In genomic region chr6:36195471-36196048, GRCh38 we compare ENCODE assay signal across 8 cellular contexts. TPM values are rescaled to one million over a fixed set of nuclear protein-coding genes. Genes with fewer than 3 reads are reported as not detected.
A peak's percentile ranks its signal among the peaks of the same experiment; 100 is the strongest.
DNase-seq lines count a peak whose midpoint lies in the region; ATAC-seq and TF ChIP-seq lines count a peak whose summit lies in the region.

No MANE protein-coding gene starts in this region.

- H3K9me3 Mint-ChIP-seq in CD14-positive monocyte: peaks cover 0 to 2% (median 0%) of the 10 kb centered on the region in 7 donors
- H3K9me3 Mint-ChIP-seq in central memory CD8-positive, alpha-beta T cell: no peaks in the 10 kb centered on the region
- no peaks in the 10 kb centered on the region for H3K9me3 Mint-ChIP-seq in naive thymus-derived CD8-positive, alpha-beta T cell

- intact Hi-C loops in CD14-positive monocyte (cut with micrococcal nuclease) (loop anchor here (2.0 to 5.0 kb wide), 4 partner anchors 69 to 168 kb away; partner anchors contain the start of gene MAPK14 (in 2 of the 2)), left colon (cut with DNase I, micrococcal nuclease) (loop anchor here in 1 of 2 donors (10.0 kb wide), 1 partner anchor 171 kb away; the partner anchor contains the start of genes MAPK14 and SLC26A8)

- H3K36me3 Mint-ChIP-seq in CD14-positive monocyte: peaks cover 6 to 9% of the 10 kb centered on the region in 2 donors
- peaks cover 9% of the 10 kb centered on the region for H3K36me3 Mint-ChIP-seq in central memory CD8-positive, alpha-beta T cell (ENCODE audit: insufficient read depth)
- H3K36me3 Mint-ChIP-seq in naive thymus-derived CD8-positive, alpha-beta T cell: peaks cover 0 to 4% (median 1%) of the 10 kb centered on the region in 3 donors

- DNase-seq in CD14-positive monocyte (ENCODE audit: low spot score) (no peak), NAMALWA (ENCODE audit: low spot score) (peak; percentile 38), NCI-H2029 treated with DMSO at 0.1 percent for 48 hours (lab: John Stamatoyannopoulos, UW) (no peak), left colon (no peak)
- no peak for DNase-seq in central memory CD8-positive, alpha-beta T cell (ENCODE audit: low spot score in 2 of 2)
- peak in 2 of 10 donors; percentile 26 to 38 for DNase-seq in naive thymus-derived CD8-positive, alpha-beta T cell

- POLR2A ChIA-PET in naive thymus-derived CD8-positive, alpha-beta T cell (lab: Charles Lee): interaction anchor here (0.6 to 1.6 kb wide), 5 partner anchors 64 to 167 kb away, joined by 3 to 10 read pairs (median 3); no protein-coding TSS in a partner anchor

- peak overlapping the region in 5 of 7 donors; percentile 27 to 90 (median 72) for H3K27ac Mint-ChIP-seq in CD14-positive monocyte
- peak overlapping the region; percentile 81 for H3K27ac Mint-ChIP-seq in central memory CD8-positive, alpha-beta T cell (ENCODE audit: low read depth)
- peak overlapping the region; percentile 80 to 96 (median 94) for H3K27ac Mint-ChIP-seq in naive thymus-derived CD8-positive, alpha-beta T cell

- peaks cover 0 to 8% (median 0%) of the 10 kb centered on the region in 3 donors for H3K27me3 Mint-ChIP-seq in CD14-positive monocyte (ENCODE audit: low read depth in 3 of 3)
- H3K27me3 Mint-ChIP-seq in central memory CD8-positive, alpha-beta T cell: no peaks in the 10 kb centered on the region
- no peaks in the 10 kb centered on the region for H3K27me3 Mint-ChIP-seq in naive thymus-derived CD8-positive, alpha-beta T cell

- peak overlapping the region in 1 of 2 donors; percentile 78 for H3K4me3 Mint-ChIP-seq in CD14-positive monocyte
- H3K4me3 Mint-ChIP-seq in central memory CD8-positive, alpha-beta T cell: peak overlapping the region; percentile 85
- peak overlapping the region; percentile 76 to 91 (median 85) for H3K4me3 Mint-ChIP-seq in naive thymus-derived CD8-positive, alpha-beta T cell

- TF ChIP-seq CTCF in CD14-positive monocyte (IDR thresholded peaks at IDR 0.05): no peak

- ATAC-seq in central memory CD8-positive, alpha-beta T cell (replicated peaks; ENCODE audit: extremely low read depth, poor library complexity, severe bottlenecking): peak; percentile 47
- ATAC-seq in naive thymus-derived CD8-positive, alpha-beta T cell: peak; percentile 16 to 34
- no peak for ATAC-seq in GM21381 (IDR thresholded peaks at IDR 0.05; ENCODE audit: unreplicated experiment)
- ATAC-seq in left colon: no peak
- no peak for ATAC-seq in GM19023 (IDR thresholded peaks at IDR 0.05; ENCODE audit: unreplicated experiment)

- peaks cover 14% of the 10 kb centered on the region for H3K4me1 Mint-ChIP-seq in CD14-positive monocyte
- peaks cover 28% of the 10 kb centered on the region for H3K4me1 Mint-ChIP-seq in central memory CD8-positive, alpha-beta T cell
- H3K4me1 Mint-ChIP-seq in naive thymus-derived CD8-positive, alpha-beta T cell: peaks cover 17 to 43% (median 38%) of the 10 kb centered on the region in 4 donors

RNA-seq across cellular contexts. Expression of gene BRPF3, which starts 1.0 kb away (rescaled TPM):
- 1 to 10 TPM; 1.1 to 1.3 TPM for polyA plus RNA-seq in CD14-positive monocyte
- 10 to 100 TPM; 35.9 to 38.6 TPM for total RNA-seq in naive thymus-derived CD8-positive, alpha-beta T cell
- polyA plus RNA-seq in naive thymus-derived CD8-positive, alpha-beta T cell: 1 to 10 TPM; 3.5 to 8.4 (median 3.9) TPM
- 10 to 100 TPM; 75.0 to 75.6 TPM for total RNA-seq in left colon

Comparison
In these comparisons a context has a peak if more than half of its experiments do, and no peak if none do; other contexts are left out.
1. ATAC-seq: peak in central memory CD8-positive, alpha-beta T cell (single experiment) and naive thymus-derived CD8-positive, alpha-beta T cell (2 of 2); none in GM21381 (single experiment), left colon (single experiment) and GM19023 (single experiment).
2. Peak in every context shown above with its lines, with median percentiles within 50 percentile points of each other: H3K27ac Mint-ChIP-seq.